12 cellular contexts compared by ENCODE assay signal in genomic region chr5:169706758-169707450, GRCh38.
A peak's percentile ranks its signal among the peaks of the same experiment; 100 is the strongest.
DNase-seq lines count a peak whose midpoint lies in the region; ATAC-seq and TF ChIP-seq lines count a peak whose summit lies in the region.
"Had no signal": no experiment of that assay in that cellular context is flagged by ENCODE, and none has a peak within 500 bp of the region (broad histone marks: within the 10 kb centered on the region; RNA-seq: fewer than 3 reads in every experiment).

No MANE protein-coding gene starts in this region.

- peak; percentile 42 to 51 for ATAC-seq in right cardiac atrium
- no peak for ATAC-seq in left ventricle myocardium superior
- ATAC-seq in SK-N-SH treated with all-trans-retinoic acid at 6 μM for 48 hours = peak; percentile 67
- ATAC-seq in esophagus mucosa = no peak
- no peak for ATAC-seq in GM18519 (IDR thresholded peaks at IDR 0.05; ENCODE audit: low FRiP score, unreplicated experiment)
- no peak for ATAC-seq in HG03565 (IDR thresholded peaks at IDR 0.05; ENCODE audit: unreplicated experiment)

- H3K27ac ChIP-seq in right cardiac atrium (ENCODE audit: low read length) = no peak overlapping the region
- peak overlapping the region; percentile 48 for H3K27ac ChIP-seq in fibroblast of lung (ENCODE audit: insufficient read depth, low read length)
- H3K27ac ChIP-seq in thyroid gland = peak overlapping the region in 1 of 3 donors; percentile 49
- H3K27ac ChIP-seq: dorsolateral prefrontal cortex had no signal

- H3K79me2 ChIP-seq in fibroblast of lung (ENCODE audit: control insufficient read depth, insufficient read depth, low read length) = no peaks in the 10 kb centered on the region

- DNase-seq in right cardiac atrium (no peak), left ventricle myocardium superior (no peak), fibroblast of lung (ENCODE audit: low read depth in 2 of 2) (peak; percentile 67 to 76), thyroid gland (peak; percentile 61 to 67)
- DNase-seq: CD4-positive, CD25-positive, alpha-beta regulatory T cell; dorsolateral prefrontal cortex; NCI-H2171 treated with DMSO at 0.1 percent for 48 hours; stimulated activated CD4-positive, alpha-beta T cell treated with anti-CD3 and anti-CD28 coated beads, Interleukin-1b, Interleukin-23, amount 100 ng/mL, for 48 hours had no signal

- H3K27me3 ChIP-seq in right cardiac atrium (ENCODE audit: control insufficient read depth, insufficient read depth) = no peaks in the 10 kb centered on the region
- H3K27me3 ChIP-seq in fibroblast of lung (ENCODE audit: control insufficient read depth, insufficient read depth, low read length) = no peaks in the 10 kb centered on the region
- H3K27me3 ChIP-seq in thyroid gland = no peaks in the 10 kb centered on the region
- H3K27me3 ChIP-seq: dorsolateral prefrontal cortex had no signal

- no peak overlapping the region for H2AFZ ChIP-seq in fibroblast of lung (ENCODE audit: low read length)

- no peaks in the 10 kb centered on the region for H4K20me1 ChIP-seq in fibroblast of lung (ENCODE audit: control insufficient read depth, extremely low read depth, insufficient read depth, low read length)

- no peaks in the 10 kb centered on the region for H3K9me3 ChIP-seq in right cardiac atrium (ENCODE audit: control insufficient read depth, low read length)
- H3K9me3 ChIP-seq in fibroblast of lung (ENCODE audit: control insufficient read depth, insufficient read depth, low read depth, low read length) = no peaks in the 10 kb centered on the region
- H3K9me3 ChIP-seq in thyroid gland = no peaks in the 10 kb centered on the region

- TF ChIP-seq POLR2A in thyroid gland (IDR thresholded peaks at IDR 0.05) = no peak

- peak overlapping the region; percentile 47 for H3K4me2 ChIP-seq in fibroblast of lung (ENCODE audit: extremely low read depth, insufficient read depth, low read length)

- H3K4me1 ChIP-seq in right cardiac atrium (ENCODE audit: control insufficient read depth, insufficient read depth, low read length) (no peaks in the 10 kb centered on the region), fibroblast of lung (ENCODE audit: control insufficient read depth, extremely low read depth, insufficient read depth, low read length) (peaks cover 19% of the 10 kb centered on the region), thyroid gland (peaks cover 13 to 39% of the 10 kb centered on the region in 2 donors)

- H3K9ac ChIP-seq in fibroblast of lung (ENCODE audit: insufficient read depth, low read length) = no peak overlapping the region

- intact Hi-C loops in right cardiac atrium (cut with DNase I) (loop anchor here in 1 of 4 donors (10.0 kb wide), 1 partner anchor 478 kb away; no protein-coding TSS in a partner anchor), left ventricle myocardium superior (cut with micrococcal nuclease) (no loop called here), thyroid gland (cut with DNase I) (no loop called here)

- no peak for TF ChIP-seq CTCF in fibroblast of lung (conservative IDR thresholded peaks at IDR 0.05 in 1 of 2, IDR thresholded peaks at IDR 0.05 in 1 of 2; ENCODE audit: low read depth in 1 of 2, low read length in 2 of 2)
- no peak for TF ChIP-seq CTCF in thyroid gland (IDR thresholded peaks at IDR 0.05)

- no peaks in the 10 kb centered on the region for H3K36me3 ChIP-seq in fibroblast of lung (ENCODE audit: control insufficient read depth, insufficient read depth, low read length)
- no peaks in the 10 kb centered on the region for H3K36me3 ChIP-seq in thyroid gland

- H3K4me3 ChIP-seq in right cardiac atrium (ENCODE audit: low read length) (no peak overlapping the region), fibroblast of lung (replicated peaks in 1 of 4; ENCODE audit: control extremely low read depth in 1 of 4, insufficient read depth in 1 of 4, low read depth in 3 of 4, low read length in 4 of 4) (no peak overlapping the region), thyroid gland (replicated peaks in 1 of 3) (no peak overlapping the region)
- H3K4me3 ChIP-seq: dorsolateral prefrontal cortex had no signal

- WGBS in right cardiac atrium = 74% methylated on average over 9 of the region's 9 CpGs
- 40 to 55% methylated on average over 9 of the region's 9 CpGs for WGBS in thyroid gland, 2 donors

TF ChIP-seq in SK-N-SH treated with all-trans-retinoic acid at 6 μM for 48 hours, 23 proteins besides CTCF, POLR2A, EP300 and RAD21:
- no peak for TF ChIP-seq ARNTL (CRISPR knock-in tag; IDR thresholded peaks at IDR 0.05; ENCODE audit: borderline replicate concordance, low read depth)
- TF ChIP-seq ZFP3 (CRISPR knock-in tag; IDR thresholded peaks at IDR 0.05) = 0 out of 2 replicates have a peak, but pooled peaks have one; percentile 18
- no peak for TF ChIP-seq PATZ1 (CRISPR knock-in tag; IDR thresholded peaks at IDR 0.05; ENCODE audit: borderline replicate concordance)
- TF ChIP-seq CSDC2 (CRISPR knock-in tag; IDR thresholded peaks at IDR 0.05) = no peak
- TF ChIP-seq CREB5 (CRISPR knock-in tag; IDR thresholded peaks at IDR 0.05; ENCODE audit: low read depth) = no peak
- TF ChIP-seq BACH2 (CRISPR knock-in tag; IDR thresholded peaks at IDR 0.05; ENCODE audit: borderline replicate concordance) = no peak
- TF ChIP-seq POU6F1 (CRISPR knock-in tag; IDR thresholded peaks at IDR 0.05; ENCODE audit: borderline replicate concordance, low read depth) = no peak
- no peak for TF ChIP-seq SNAI2 (CRISPR knock-in tag; IDR thresholded peaks at IDR 0.05)
TF ChIP-seq in SK-N-SH treated with all-trans-retinoic acid at 6 μM for 48 hours: peak in this region for 1.

Comparison
In these comparisons a context has a peak if more than half of its experiments do, and no peak if none do; other contexts are left out.
1. ATAC-seq: peak in right cardiac atrium (2 of 2) and SK-N-SH treated with all-trans-retinoic acid at 6 μM for 48 hours (single experiment); none in left ventricle myocardium superior (single experiment), esophagus mucosa (single experiment), GM18519 (single experiment) and HG03565 (single experiment).
2. DNase-seq: peak in fibroblast of lung (2 of 2) and thyroid gland (2 of 2); none in right cardiac atrium (0 of 3) and left ventricle myocardium superior (single experiment).